Comparison of ENCODE assay signal across 1 cellular context in the genomic region with DNA sequence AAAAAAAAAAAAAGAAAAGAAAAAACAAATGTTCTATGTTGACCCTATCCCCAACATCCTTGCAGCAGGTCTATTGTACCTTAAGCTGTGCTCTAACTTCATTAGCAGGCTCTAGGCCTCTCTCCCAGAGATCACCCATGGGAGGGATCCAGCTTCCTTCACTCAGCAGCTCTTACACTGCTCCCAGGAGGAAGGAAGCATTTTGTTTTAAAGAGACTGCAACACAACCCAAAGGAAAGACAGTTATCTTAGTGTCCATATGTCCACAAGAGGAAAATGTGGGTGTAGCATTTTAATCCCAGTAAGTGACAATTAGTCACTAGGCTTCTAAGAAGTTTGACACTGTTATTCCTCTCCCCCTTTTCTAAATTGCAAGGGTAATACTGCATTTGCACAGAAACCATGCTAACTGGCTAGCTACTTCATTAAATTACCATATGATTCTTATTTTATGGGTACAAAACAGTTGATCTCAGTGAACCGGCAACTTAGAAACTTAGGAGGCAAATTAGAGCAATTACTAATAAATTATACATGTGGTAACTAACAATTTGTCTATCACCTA.
TF ChIP-seq lines count a peak whose summit lies in the region.

No MANE protein-coding gene starts in this region.

TF ChIP-seq in GM23338, 12 proteins besides CTCF, POLR2A, EP300 and RAD21 (continued from another document):
- no peak for TF ChIP-seq ZNF114 (CRISPR knock-in tag; IDR thresholded peaks at IDR 0.05)
